In the genomic region with DNA sequence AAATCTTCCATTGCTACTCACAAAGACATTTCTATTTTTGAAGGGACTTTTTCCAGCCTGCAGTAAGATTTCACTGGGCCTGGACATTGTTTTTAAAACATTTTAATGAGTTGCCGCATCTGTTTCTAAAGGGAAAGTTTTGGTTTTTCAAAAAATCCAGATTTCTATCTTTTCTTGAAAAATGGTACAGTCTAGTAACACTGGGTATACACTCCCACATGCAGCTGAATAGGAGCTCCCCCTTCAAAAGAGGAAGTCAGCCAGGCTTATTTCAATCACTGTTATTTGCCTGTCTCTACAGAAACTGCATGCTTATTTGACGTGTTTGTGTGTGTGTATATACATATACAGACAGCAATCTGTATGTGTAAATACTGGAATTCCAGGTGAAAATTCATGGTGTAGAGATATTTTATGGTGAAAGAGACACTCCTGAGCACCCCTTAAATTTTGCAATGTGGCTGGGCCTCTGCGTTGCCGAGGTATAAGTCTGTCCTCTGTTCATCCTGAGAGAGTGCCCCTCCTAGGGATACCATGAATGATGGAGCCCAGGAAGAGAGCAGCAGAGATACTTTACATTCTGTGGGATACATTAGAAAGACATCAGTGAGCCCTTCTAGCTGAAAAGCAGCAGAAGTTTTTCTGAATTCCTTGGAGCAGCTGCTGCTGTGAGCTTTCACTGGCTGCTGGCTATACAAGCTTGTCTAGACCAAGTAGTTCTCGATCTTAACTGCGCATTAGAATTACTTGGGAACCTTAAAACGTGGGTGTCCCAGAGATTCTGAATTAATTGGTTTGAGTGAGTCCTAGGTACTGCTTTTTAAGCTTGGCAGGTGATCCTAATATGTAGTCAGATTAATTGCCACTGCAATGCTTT, we compare ENCODE assay signal across 9 cellular contexts. TPM values are rescaled to one million over a fixed set of nuclear protein-coding genes. Genes with fewer than 3 reads are reported as not detected.
DNase-seq lines count a peak whose midpoint lies in the region; ATAC-seq, FAIRE-seq and TF ChIP-seq lines count a peak whose summit lies in the region.
"Had no signal": no experiment of that assay in that cellular context is flagged by ENCODE, and none has a peak within 500 bp of the region (broad histone marks: within the 10 kb centered on the region; RNA-seq: fewer than 3 reads in every experiment).

No MANE protein-coding gene starts in this region.

- H3K4me3 Mint-ChIP-seq in activated T-cell treated with anti-CD3 and anti-CD28 coated beads, Interleukin-2, amount 50 U/mL, for 72 hours: no peak overlapping the region

- peak; percentile 91 for FAIRE-seq in GM12892 (lab: Jason Lieb, UNC)

- no peaks in the 10 kb centered on the region for H3K9me2 ChIP-seq in Karpas-422 (replicated peaks; ENCODE audit: insufficient read depth, low read length)

- H3K79me2 ChIP-seq in Karpas-422 (ENCODE audit: low read length): no peaks in the 10 kb centered on the region

- H3K27me3 Mint-ChIP-seq in activated T-cell treated with anti-CD3 and anti-CD28 coated beads, Interleukin-2, amount 50 U/mL, for 72 hours (ENCODE audit: low read depth): no peaks in the 10 kb centered on the region

- DNase-seq in GM12892 (ENCODE audit: insufficient read length): no peak
- peak; percentile 82 for DNase-seq in Karpas-422
- DNase-seq in right atrium auricular region (ENCODE audit: low spot score): no peak
- DNase-seq in activated T-cell treated with anti-CD3 and anti-CD28 coated beads, Interleukin-2, amount 50 U/mL, for 72 hours: no peak
- DNase-seq in amniotic stem cell (lab: John Stamatoyannopoulos, UW): no peak
- DNase-seq in HuH-7.5 (ENCODE audit: low spot score): no peak
- DNase-seq in activated CD4-positive, alpha-beta T cell treated with anti-CD3 and anti-CD28 coated beads, Interleukin-2, amount 50 U/mL, for 4 hours: no peak
- DNase-seq: DND-41 had no signal

- H3K9me3 Mint-ChIP-seq in activated T-cell treated with anti-CD3 and anti-CD28 coated beads, Interleukin-2, amount 50 U/mL, for 72 hours: no peaks in the 10 kb centered on the region

- no peak overlapping the region for H3K27ac Mint-ChIP-seq in activated T-cell treated with anti-CD3 and anti-CD28 coated beads, Interleukin-2, amount 50 U/mL, for 72 hours

- H3K9me3 ChIP-seq in Karpas-422 (ENCODE audit: low read length) (no peaks in the 10 kb centered on the region), right atrium auricular region (no peaks in the 10 kb centered on the region)

- no peaks in the 10 kb centered on the region for H3K36me3 Mint-ChIP-seq in activated T-cell treated with anti-CD3 and anti-CD28 coated beads, Interleukin-2, amount 50 U/mL, for 72 hours (ENCODE audit: insufficient read depth in 2 of 2)

- no peak for TF ChIP-seq CTCF in right atrium auricular region (IDR thresholded peaks at IDR 0.05)

- peak; percentile 93 for ATAC-seq in GM21529 (IDR thresholded peaks at IDR 0.05; ENCODE audit: unreplicated experiment)
- ATAC-seq in activated T-cell treated with anti-CD3 and anti-CD28 coated beads, Interleukin-2, amount 50 U/mL, for 72 hours (replicated peaks in 1 of 2): no peak

- no peak for TF ChIP-seq POLR2A in GM12892 (IDR thresholded peaks at IDR 0.05; ENCODE audit: low read depth, low read length)

- H3K4me1 ChIP-seq in Karpas-422 (ENCODE audit: low read length): peaks cover 17% of the 10 kb centered on the region
- H3K4me1 ChIP-seq in right atrium auricular region: peaks cover 0 to 15% of the 10 kb centered on the region in 2 donors

- H3K36me3 ChIP-seq in Karpas-422 (ENCODE audit: insufficient read depth, low read length): no peaks in the 10 kb centered on the region
- H3K36me3 ChIP-seq in right atrium auricular region: no peaks in the 10 kb centered on the region

- H3K27ac ChIP-seq in Karpas-422 (ENCODE audit: low read length) (no peak overlapping the region), right atrium auricular region (peak overlapping the region; percentile 15 to 45)

- H3K4me3 ChIP-seq in Karpas-422 (ENCODE audit: low read length) (no peak overlapping the region), right atrium auricular region (no peak overlapping the region)

- H2AFZ ChIP-seq in Karpas-422 (ENCODE audit: low read length): peak overlapping the region; percentile 99

- no peaks in the 10 kb centered on the region for H3K4me1 Mint-ChIP-seq in activated T-cell treated with anti-CD3 and anti-CD28 coated beads, Interleukin-2, amount 50 U/mL, for 72 hours (ENCODE audit: low read depth)

- peak overlapping the region; percentile 62 for H3K4me2 ChIP-seq in Karpas-422 (ENCODE audit: low read depth, low read length, poor library complexity, severe bottlenecking)

- H3K27me3 ChIP-seq in Karpas-422 (ENCODE audit: low read length) (no peaks in the 10 kb centered on the region), right atrium auricular region (no peaks in the 10 kb centered on the region)

- no peaks in the 10 kb centered on the region for H4K20me1 ChIP-seq in Karpas-422 (ENCODE audit: insufficient read depth, low read depth, low read length)

- H3K9ac ChIP-seq in Karpas-422 (ENCODE audit: low read length): peak overlapping the region; percentile 31; the same call in 1 of the 2 replicates

RNA-seq across cellular contexts. Expression of a gene that starts 12.0 kb away (rescaled TPM):
- polyA plus RNA-seq in GM12892 (2012; ENCODE audit: missing spikeins): 129 TPM
- 153 and 219 TPM in 2 replicates for total RNA-seq in Karpas-422 (2014; rRNA removed; shearing (Covaris generic); ENCODE audit: low replicate concordance)
- total RNA-seq in right atrium auricular region: 10 to 100 TPM in 1 of 2 donors, 1 to 10 TPM in 1; 8.0 to 10.2 TPM
- 10 to 100 TPM; 81.8 to 82.7 TPM for total RNA-seq in activated T-cell treated with anti-CD3 and anti-CD28 coated beads, Interleukin-2, amount 50 U/mL, for 72 hours

RNA-seq across cellular contexts. Expression of a gene that starts 28.5 kb away (rescaled TPM):
- polyA plus RNA-seq in GM12892 (2012; ENCODE audit: missing spikeins): 32.1 TPM
- total RNA-seq in Karpas-422 (2014; rRNA removed; shearing (Covaris generic); ENCODE audit: low replicate concordance): 43.3 and 82.6 TPM in 2 replicates
- total RNA-seq in right atrium auricular region: 10 to 100 TPM; 29.7 to 35.2 TPM
- total RNA-seq in activated T-cell treated with anti-CD3 and anti-CD28 coated beads, Interleukin-2, amount 50 U/mL, for 72 hours: 10 to 100 TPM; 92.0 to 92.9 TPM

Comparison
In these comparisons a context has a peak if more than half of its experiments do, and no peak if none do; other contexts are left out.
1. RNA of a gene that starts 12.0 kb away (total RNA-seq): 153 to 219 TPM in Karpas-422 and 81.8 to 82.7 TPM in activated T-cell treated with anti-CD3 and anti-CD28 coated beads, Interleukin-2, amount 50 U/mL, for 72 hours; 8.0 to 10.2 TPM in right atrium auricular region; every median in the first group is over 4 times any median in the second.